Comparison of ENCODE assay signal across 5 cellular contexts in the genomic region with DNA sequence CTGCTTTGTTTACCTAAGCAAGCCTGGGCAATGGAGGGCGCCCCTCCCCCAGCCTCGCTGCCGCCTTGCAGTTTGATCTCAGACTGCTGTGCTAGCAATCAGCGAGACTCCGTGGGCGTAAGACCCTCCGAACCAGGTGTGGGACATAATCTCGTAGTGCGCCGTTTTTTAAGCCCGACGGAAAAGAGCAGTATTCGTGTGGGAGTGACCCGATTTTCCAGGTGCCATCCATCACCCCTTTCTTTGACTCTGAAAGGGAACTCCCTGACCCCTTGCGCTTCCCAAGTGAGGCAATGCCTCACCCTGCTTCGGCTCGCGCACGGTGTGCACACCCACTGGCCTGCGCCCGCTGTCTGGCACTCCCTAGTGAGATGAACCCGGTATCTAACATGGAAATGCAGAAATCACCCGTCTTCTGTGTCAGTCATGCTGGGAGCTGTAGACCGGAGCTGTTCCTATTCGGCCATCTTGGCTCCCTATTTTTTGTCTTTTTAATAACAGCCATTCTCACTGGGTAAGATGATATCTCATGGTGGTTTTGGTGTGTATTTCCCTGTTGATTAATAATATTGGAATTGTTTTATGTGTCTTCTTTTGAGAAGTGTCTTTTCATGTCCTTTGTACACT. TPM values are rescaled to one million over a fixed set of nuclear protein-coding genes. Genes with fewer than 3 reads are reported as not detected.
"Had no signal": no experiment of that assay in that cellular context is flagged by ENCODE, and none has a peak within 500 bp of the region (broad histone marks: within the 10 kb centered on the region; RNA-seq: fewer than 3 reads in every experiment).

No MANE protein-coding gene starts in this region.

RNA-seq across cellular contexts. Expression of gene C5orf46, which starts 40.4 kb away (rescaled TPM):
- total RNA-seq: adrenal gland, liver, occipital lobe, psoas muscle, spleen had no signal
- polyA plus RNA-seq: adrenal gland, liver, psoas muscle, spleen had no signal
